In the genomic region with DNA sequence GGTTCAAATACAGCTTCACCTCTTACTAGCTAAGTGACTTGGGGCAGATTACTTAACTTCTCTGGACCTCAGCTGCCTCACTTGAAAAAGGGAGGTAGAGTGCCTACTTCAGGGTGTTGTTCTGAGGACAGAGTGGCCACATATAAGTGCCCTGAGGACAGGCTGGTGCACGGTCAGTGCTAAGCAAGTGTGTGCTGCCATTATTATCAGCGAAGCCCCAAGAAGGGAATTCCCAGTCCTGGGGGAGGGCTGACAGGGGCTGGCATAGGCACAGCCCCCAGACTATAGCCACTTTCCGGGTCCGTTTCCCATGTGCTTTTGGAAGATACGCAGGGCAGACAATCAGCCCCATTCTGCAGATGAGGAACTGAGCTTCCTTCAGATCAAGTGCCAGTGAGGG, we compare ENCODE assay signal across 9 cellular contexts. TPM values are rescaled to one million over a fixed set of nuclear protein-coding genes. Genes with fewer than 3 reads are reported as not detected.
A peak's percentile ranks its signal among the peaks of the same experiment; 100 is the strongest.
DNase-seq lines count a peak whose midpoint lies in the region; ATAC-seq and TF ChIP-seq lines count a peak whose summit lies in the region.
"Had no signal": no experiment of that assay in that cellular context is flagged by ENCODE, and none has a peak within 500 bp of the region (broad histone marks: within the 10 kb centered on the region; RNA-seq: fewer than 3 reads in every experiment).

No MANE protein-coding gene starts in this region.

- H3K27me3 ChIP-seq in CD4-positive, alpha-beta T cell (ENCODE audit: control insufficient read depth, insufficient read depth, low read length), result no peaks in the 10 kb centered on the region

- TF ChIP-seq CTCF in CD4-positive, alpha-beta T cell (IDR thresholded peaks at IDR 0.05), result no peak
- TF ChIP-seq CTCF in fibroblast of villous mesenchyme (IDR thresholded peaks at IDR 0.05; ENCODE audit: insufficient read depth, low read depth, low read length), result no peak
- TF ChIP-seq CTCF in retinal pigment epithelial cell (conservative IDR thresholded peaks at IDR 0.05; ENCODE audit: low read depth, low read length), result no peak

- peak overlapping the region; percentile 75 for H3K4me3 ChIP-seq in fibroblast of villous mesenchyme (ENCODE audit: low read depth, low read length)
- H3K4me3 ChIP-seq in retinal pigment epithelial cell (ENCODE audit: low read length), result peak overlapping the region; percentile 62

- peaks cover 17% of the 10 kb centered on the region for H3K36me3 Mint-ChIP-seq in CD4-positive, alpha-beta T cell (ENCODE audit: low read depth)
- H3K36me3 Mint-ChIP-seq in T-cell, result no peaks in the 10 kb centered on the region

- no peak for DNase-seq in CD4-positive, alpha-beta T cell
- DNase-seq in T-cell, result no peak
- no peak for DNase-seq in fibroblast of villous mesenchyme (ENCODE audit: low read depth)
- no peak for DNase-seq in retinal pigment epithelial cell (ENCODE audit: low read depth)
- DNase-seq in DMS153 treated with DMSO at 0.1 percent for 48 hours (lab: John Stamatoyannopoulos, UW; ENCODE audit: unreplicated experiment), result no peak
- no peak for DNase-seq in sciatic nerve (ENCODE audit: low spot score)
- DNase-seq: activated CD4-positive, alpha-beta T cell treated with anti-CD3 and anti-CD28 coated beads for 1 hour had no signal

- intact Hi-C loops in CD4-positive, alpha-beta T cell (cut with DNase I, micrococcal nuclease), result loop anchor here in 1 of 2 experiments (2.0 kb wide), 1 partner anchor 16 kb away; no protein-coding TSS in a partner anchor
- intact Hi-C loops in sciatic nerve (cut with DNase I), result no loop called here

- POLR2A ChIA-PET in CD4-positive, alpha-beta T cell (lab: Charles Lee), result interaction anchor here (3.9 to 7.2 kb wide), 5 partner anchors 9 to 210 kb away, joined by 38 to 137 read pairs (median 55); a partner anchor contains a TSS
- POLR2A ChIA-PET in T-cell (lab: Charles Lee), result interaction anchor here (0.5 to 1.1 kb wide), 3 partner anchors 8 to 99 kb away, joined by 3 to 6 read pairs (median 4); no protein-coding TSS in a partner anchor

- no peaks in the 10 kb centered on the region for H3K9me3 ChIP-seq in CD4-positive, alpha-beta T cell (ENCODE audit: control insufficient read depth, low read length)

- no peak for ATAC-seq in CD4-positive, alpha-beta T cell (ENCODE audit: poor library complexity)
- no peak for ATAC-seq in T-cell (replicated peaks in 1 of 4)
- ATAC-seq in activated CD4-positive, CD25-positive, alpha-beta regulatory T cell treated with anti-CD3 and anti-CD28 coated beads, Interleukin-2, amount 50 U/mL, for 24 hours, result no peak
- no peak for ATAC-seq in sciatic nerve
- no peak for ATAC-seq in GM18861 (IDR thresholded peaks at IDR 0.05; ENCODE audit: unreplicated experiment)

- CTCF ChIA-PET in CD4-positive, alpha-beta T cell (lab: Charles Lee), result interaction anchor here (1.4 to 3.5 kb wide), 3 partner anchors 40 to 121 kb away, joined by 3 to 25 read pairs (median 23); a partner anchor contains a TSS
- CTCF ChIA-PET in T-cell (lab: Charles Lee), result no interaction called here

- peak overlapping the region; percentile 93 for H3K27ac Mint-ChIP-seq in CD4-positive, alpha-beta T cell
- H3K27ac Mint-ChIP-seq in T-cell, result peak overlapping the region; percentile 89 to 96

- H3K4me3 Mint-ChIP-seq in CD4-positive, alpha-beta T cell, result peak overlapping the region; percentile 91
- H3K4me3 Mint-ChIP-seq in T-cell, result peak overlapping the region; percentile 92 to 96 (median 95)

- peak overlapping the region; percentile 99 for H3K27ac ChIP-seq in CD4-positive, alpha-beta T cell (ENCODE audit: low read depth, low read length)

- H3K9me3 Mint-ChIP-seq in CD4-positive, alpha-beta T cell, result no peaks in the 10 kb centered on the region
- H3K9me3 Mint-ChIP-seq in T-cell, result no peaks in the 10 kb centered on the region

- peaks cover 53% of the 10 kb centered on the region for H3K4me1 Mint-ChIP-seq in CD4-positive, alpha-beta T cell (ENCODE audit: low read depth)
- peaks cover 59 to 78% (median 76%) of the 10 kb centered on the region in 3 donors for H3K4me1 Mint-ChIP-seq in T-cell

- H3K27me3 Mint-ChIP-seq in CD4-positive, alpha-beta T cell, result no peaks in the 10 kb centered on the region
- no peaks in the 10 kb centered on the region for H3K27me3 Mint-ChIP-seq in T-cell

RNA-seq across cellular contexts. Expression of a gene that starts 2.5 kb away (rescaled TPM):
- 10 to 100 TPM; 55.1 to 55.6 TPM for total RNA-seq in CD4-positive, alpha-beta T cell
- total RNA-seq in T-cell (10 to 100 TPM; 64.0 to 86.6 (median 82.7) TPM), fibroblast of villous mesenchyme (30.0 and 37.1 TPM in 2 replicates), sciatic nerve (84.2 TPM)

RNA-seq across cellular contexts. Expression of a gene that starts 4.3 kb away (rescaled TPM):
- under 1 TPM in 1 of 2 experiments, not detected in 1; 0.17 TPM for total RNA-seq in CD4-positive, alpha-beta T cell
- total RNA-seq in T-cell (not detected), fibroblast of villous mesenchyme (not detected in 2 replicates), sciatic nerve (not detected)

RNA-seq across cellular contexts. Expression of a gene that starts 7.2 kb away (rescaled TPM):
- 100 to 1,000 TPM; 491 to 501 TPM for total RNA-seq in CD4-positive, alpha-beta T cell
- total RNA-seq in T-cell (100 to 1,000 TPM; 198 to 444 (median 212) TPM), fibroblast of villous mesenchyme (118 and 127 TPM in 2 replicates), sciatic nerve (126 TPM)

RNA-seq across cellular contexts. Expression of a gene that starts 32.1 kb away (rescaled TPM):
- total RNA-seq in CD4-positive, alpha-beta T cell, result 1 to 10 TPM; 1.6 to 2.2 TPM
- total RNA-seq in T-cell (10 to 100 TPM in 3 of 5 donors, 1 to 10 TPM in 2; 6.6 to 12.0 (median 11.0) TPM), fibroblast of villous mesenchyme (6.1 and 6.9 TPM in 2 replicates), sciatic nerve (6.3 TPM)

RNA-seq across cellular contexts. Expression of a gene that starts 37.6 kb away (rescaled TPM):
- 1 to 10 TPM; 1.5 to 1.7 TPM for total RNA-seq in CD4-positive, alpha-beta T cell
- total RNA-seq in T-cell, result 1 to 10 TPM; 2.4 to 4.2 (median 3.3) TPM
- total RNA-seq in fibroblast of villous mesenchyme, result 0.32 and 3.9 TPM in 2 replicates
- total RNA-seq in sciatic nerve, result 3.8 TPM
